Comparison of ENCODE assay signal across 21 cellular contexts in genomic region chr12:6887460-6887859, GRCh38. TPM values are rescaled to one million over a fixed set of nuclear protein-coding genes. Genes with fewer than 3 reads are reported as not detected.
DNase-seq lines count a peak whose midpoint lies in the region; ATAC-seq and TF ChIP-seq lines count a peak whose summit lies in the region.
"Had no signal": no experiment of that assay in that cellular context is flagged by ENCODE, and none has a peak within 500 bp of the region (broad histone marks: within the 10 kb centered on the region; RNA-seq: fewer than 3 reads in every experiment).

No MANE protein-coding gene starts in this region.

- H3K4me1 Mint-ChIP-seq in GM23338 (peaks cover 33% of the 10 kb centered on the region), progenitor cell of endocrine pancreas (ENCODE audit: low read depth) (peaks cover 34% of the 10 kb centered on the region)
- peaks cover 26% of the 10 kb centered on the region for H3K4me1 Mint-ChIP-seq in dendritic cell treated with granulocyte-macrophage colony-stimulating factor and Interleukin-4, amounts not matched to agents 40 ng/mL and 50 ng/mL, for 4 days (ENCODE audit: low read depth)

- H3K36me3 Mint-ChIP-seq in GM23338 (ENCODE audit: low read depth) (0 out of 3 replicates have a peak, but pooled peaks cover 4% of the 10 kb centered on the region), progenitor cell of endocrine pancreas (ENCODE audit: insufficient read depth) (peaks cover 14% of the 10 kb centered on the region)
- H3K36me3 Mint-ChIP-seq in dendritic cell treated with granulocyte-macrophage colony-stimulating factor and Interleukin-4, amounts not matched to agents 40 ng/mL and 50 ng/mL, for 4 days (ENCODE audit: low read depth), result peaks cover 27% of the 10 kb centered on the region

- H3K36me3 ChIP-seq in GM23338 (ENCODE audit: insufficient read depth), result no peaks in the 10 kb centered on the region

- no peak overlapping the region for H2AFZ ChIP-seq in GM23338

- H3K27me3 Mint-ChIP-seq in GM23338 (ENCODE audit: insufficient read depth, low read depth, poor library complexity), result peaks cover 18% of the 10 kb centered on the region
- H3K27me3 Mint-ChIP-seq in dendritic cell treated with granulocyte-macrophage colony-stimulating factor and Interleukin-4, amounts not matched to agents 40 ng/mL and 50 ng/mL, for 4 days, result no peaks in the 10 kb centered on the region
- no peaks in the 10 kb centered on the region for H3K27me3 Mint-ChIP-seq in progenitor cell of endocrine pancreas
- H3K27me3 Mint-ChIP-seq: activated CD4-positive, alpha-beta memory T cell treated with anti-CD3 and anti-CD28 coated beads, Interleukin-2, amount 10 ng/mL, durations not matched to agents 7 days and 5 days; CD4-positive, CD25-positive, alpha-beta regulatory T cell had no signal

- no peaks in the 10 kb centered on the region for H4K20me1 ChIP-seq in GM23338 (replicated peaks; ENCODE audit: insufficient read depth)

- H3K4me2 ChIP-seq in GM23338, result 0 out of 2 replicates have a peak overlapping the region, but pooled peaks have one; percentile 15
- H3K4me2 ChIP-seq: SK-N-SH had no signal

- H3K9me3 Mint-ChIP-seq in GM23338, result no peaks in the 10 kb centered on the region; the same call in 1 of the 3 replicates
- H3K9me3 Mint-ChIP-seq in dendritic cell treated with granulocyte-macrophage colony-stimulating factor and Interleukin-4, amounts not matched to agents 40 ng/mL and 50 ng/mL, for 4 days, result no peaks in the 10 kb centered on the region
- H3K9me3 Mint-ChIP-seq in progenitor cell of endocrine pancreas (ENCODE audit: low read depth), result no peaks in the 10 kb centered on the region
- H3K9me3 Mint-ChIP-seq: activated CD4-positive, alpha-beta memory T cell treated with anti-CD3 and anti-CD28 coated beads, Interleukin-2, amount 10 ng/mL, durations not matched to agents 7 days and 5 days; CD4-positive, CD25-positive, alpha-beta regulatory T cell had no signal

- DNase-seq in GM23338 (ENCODE audit: low spot score), result no peak
- peak; percentile 55 for DNase-seq in NOMO-1 treated with dmso at 0.1 percent for 144 hours (lab: John Stamatoyannopoulos, UW; ENCODE audit: unreplicated experiment)
- no peak for DNase-seq in progenitor cell of endocrine pancreas (ENCODE audit: low spot score, unreplicated experiment)
- DNase-seq in NCI-H146 treated with DMSO at 0.1 percent for 48 hours (lab: John Stamatoyannopoulos, UW; ENCODE audit: unreplicated experiment), result no peak
- DNase-seq in effector CD8-positive, alpha-beta T cell (lab: John Stamatoyannopoulos, UW), result no peak
- DNase-seq in DMS 273 (lab: John Stamatoyannopoulos, UW; ENCODE audit: unreplicated experiment), result no peak
- DNase-seq: activated CD4-positive, alpha-beta memory T cell treated with anti-CD3 and anti-CD28 coated beads, Interleukin-2, amount 10 ng/mL, durations not matched to agents 7 days and 5 days; activated gamma-delta T cell treated with Interleukin-2 at 50 U/mL for 16 hours; activated T-cell treated with anti-CD3 and anti-CD28 coated beads for 4 hours; brain microvascular endothelial cell; CD4-positive, CD25-positive, alpha-beta regulatory T cell; H7; Kasumi-1; NCI-H1417 treated with DMSO at 0.1 percent for 48 hours; NCI-H2171 treated with DMSO at 0.1 percent for 48 hours; NCI-H526 treated with DMSO at 0.1 percent for 48 hours; nucleus accumbens; SK-N-SH had no signal

- no peaks in the 10 kb centered on the region for H3K79me2 ChIP-seq in GM23338 (replicated peaks; ENCODE audit: insufficient read depth)

- no peaks in the 10 kb centered on the region for H3K9me2 ChIP-seq in GM23338 (ENCODE audit: insufficient read depth)
- H3K9me2 ChIP-seq: SK-N-SH had no signal

- peaks cover 37% of the 10 kb centered on the region for H3F3A ChIP-seq in GM23338 (replicated peaks; ENCODE audit: low read depth)

- H3K4me3 Mint-ChIP-seq in GM23338, result no peak overlapping the region
- H3K4me3 Mint-ChIP-seq in dendritic cell treated with granulocyte-macrophage colony-stimulating factor and Interleukin-4, amounts not matched to agents 40 ng/mL and 50 ng/mL, for 4 days, result no peak overlapping the region
- no peak overlapping the region for H3K4me3 Mint-ChIP-seq in progenitor cell of endocrine pancreas (ENCODE audit: low read depth)
- H3K4me3 Mint-ChIP-seq: activated CD4-positive, alpha-beta memory T cell treated with anti-CD3 and anti-CD28 coated beads, Interleukin-2, amount 10 ng/mL, durations not matched to agents 7 days and 5 days; CD4-positive, CD25-positive, alpha-beta regulatory T cell had no signal

- peak overlapping the region; percentile 98 for H3K27ac ChIP-seq in GM23338 (ENCODE audit: low read depth)
- H3K27ac ChIP-seq: brain microvascular endothelial cell had no signal

- no peak overlapping the region for H3K4me3 ChIP-seq in GM23338

- H3K27ac Mint-ChIP-seq in GM23338, result no peak overlapping the region
- peak overlapping the region; percentile 68 for H3K27ac Mint-ChIP-seq in dendritic cell treated with granulocyte-macrophage colony-stimulating factor and Interleukin-4, amounts not matched to agents 40 ng/mL and 50 ng/mL, for 4 days
- H3K27ac Mint-ChIP-seq in progenitor cell of endocrine pancreas, result peak overlapping the region; percentile 100
- H3K27ac Mint-ChIP-seq: activated CD4-positive, alpha-beta memory T cell treated with anti-CD3 and anti-CD28 coated beads, Interleukin-2, amount 10 ng/mL, durations not matched to agents 7 days and 5 days; CD4-positive, CD25-positive, alpha-beta regulatory T cell had no signal

- no peak for ATAC-seq in GM23338
- ATAC-seq in HG03520 (IDR thresholded peaks at IDR 0.05; ENCODE audit: unreplicated experiment), result no peak
- ATAC-seq: left lobe of liver had no signal

- intact Hi-C loops in dendritic cell treated with granulocyte-macrophage colony-stimulating factor and Interleukin-4, amounts not matched to agents 40 ng/mL and 50 ng/mL, for 4 days (cut with micrococcal nuclease), result no loop called here

- no peak for TF ChIP-seq CTCF in GM23338 (conservative IDR thresholded peaks at IDR 0.05; ENCODE audit: low read depth in 2 of 2)
- TF ChIP-seq CTCF in progenitor cell of endocrine pancreas (IDR thresholded peaks at IDR 0.05; ENCODE audit: unreplicated experiment), result no peak

- peaks cover 45% of the 10 kb centered on the region for H3K4me1 ChIP-seq in GM23338 (ENCODE audit: insufficient read depth)

- no peaks in the 10 kb centered on the region for H3K27me3 ChIP-seq in GM23338 (ENCODE audit: insufficient read depth)
- H3K27me3 ChIP-seq: brain microvascular endothelial cell had no signal

TF ChIP-seq in GM23338, 12 proteins besides CTCF, POLR2A, EP300 and RAD21 (continues in another document):
- TF ChIP-seq ETS1 (IDR thresholded peaks at IDR 0.05) (no peak), ZNF114 (CRISPR knock-in tag; IDR thresholded peaks at IDR 0.05) (no peak), POLR2AphosphoS5 (IDR thresholded peaks at IDR 0.05; ENCODE audit: low read depth) (no peak), JUNB (IDR thresholded peaks at IDR 0.05; ENCODE audit: unreplicated experiment) (no peak), ZNF331 (CRISPR knock-in tag; IDR thresholded peaks at IDR 0.05; ENCODE audit: low read depth) (no peak)

RNA-seq across cellular contexts. Expression of gene SPSB2, which starts 14.4 kb away (rescaled TPM):
- 7.6 and 13.1 TPM in 2 replicates for total RNA-seq in GM23338 (2014; rRNA removed; shearing (Covaris generic))
- polyA plus RNA-seq in GM23338 (2016; fragmentation: Nextera tagmentation; extraction: Ambion mirVana), result 8.2 and 10.4 TPM in 2 replicates
- total RNA-seq in progenitor cell of endocrine pancreas, result 11.7 and 15.7 TPM in 2 replicates

RNA-seq across cellular contexts. Expression of gene LRRC23, which starts 17.2 kb away (rescaled TPM):
- 2.5 and 9.1 TPM in 2 replicates for total RNA-seq in GM23338 (2014; rRNA removed; shearing (Covaris generic))
- 2.4 and 2.9 TPM in 2 replicates for polyA plus RNA-seq in GM23338 (2016; fragmentation: Nextera tagmentation; extraction: Ambion mirVana)
- 20.7 and 21.5 TPM in 2 replicates for total RNA-seq in progenitor cell of endocrine pancreas

RNA-seq across cellular contexts. Expression of gene TPI1, which starts 20.1 kb away (rescaled TPM):
- 731 and 822 TPM in 2 replicates for total RNA-seq in GM23338 (2014; rRNA removed; shearing (Covaris generic))
- 737 and 748 TPM in 2 replicates for polyA plus RNA-seq in GM23338 (2016; fragmentation: Nextera tagmentation; extraction: Ambion mirVana)
- 498 and 505 TPM in 2 replicates for total RNA-seq in progenitor cell of endocrine pancreas

RNA-seq across cellular contexts. Expression of gene ENO2, which starts 26.9 kb away (rescaled TPM):
- total RNA-seq in GM23338 (2014; rRNA removed; shearing (Covaris generic)), result 50.8 and 53.5 TPM in 2 replicates
- 43.5 and 50.0 TPM in 2 replicates for polyA plus RNA-seq in GM23338 (2016; fragmentation: Nextera tagmentation; extraction: Ambion mirVana)
- 77.9 and 79.0 TPM in 2 replicates for total RNA-seq in progenitor cell of endocrine pancreas

RNA-seq across cellular contexts. Expression of gene USP5, which starts 35.5 kb away (rescaled TPM):
- total RNA-seq in GM23338 (2014; rRNA removed; shearing (Covaris generic)), result 97.2 and 109 TPM in 2 replicates
- 35.0 and 35.1 TPM in 2 replicates for polyA plus RNA-seq in GM23338 (2016; fragmentation: Nextera tagmentation; extraction: Ambion mirVana)
- 183 and 185 TPM in 2 replicates for total RNA-seq in progenitor cell of endocrine pancreas
